ENCODE assay signal across 19 cellular contexts in genomic region chr1:207669469-207670111, GRCh38. TPM values are rescaled to one million over a fixed set of nuclear protein-coding genes. Genes with fewer than 3 reads are reported as not detected.
DNase-seq lines count a peak whose midpoint lies in the region; ATAC-seq, FAIRE-seq and TF ChIP-seq lines count a peak whose summit lies in the region.
"Had no signal": no experiment of that assay in that cellular context is flagged by ENCODE, and none has a peak within 500 bp of the region (broad histone marks: within the 10 kb centered on the region; RNA-seq: fewer than 3 reads in every experiment).

No MANE protein-coding gene starts in this region.

- peaks cover 81% of the 10 kb centered on the region for H3K27me3 ChIP-seq in foreskin keratinocyte
- H3K27me3 ChIP-seq: BLaER1, vagina had no signal

- ATAC-seq in HG03103 (IDR thresholded peaks at IDR 0.05; ENCODE audit: low read depth, unreplicated experiment) (peak; percentile 14), foreskin keratinocyte (peak; percentile 25)

- no peak overlapping the region for H3K27ac ChIP-seq in foreskin keratinocyte
- H3K27ac ChIP-seq: BLaER1, vagina had no signal

- POLR2A ChIA-PET in activated CD4-positive, alpha-beta memory T cell treated with anti-CD3 and anti-CD28 coated beads for 36 hours (lab: Charles Lee), result no interaction called here

- CTCF ChIA-PET in activated CD4-positive, alpha-beta memory T cell treated with anti-CD3 and anti-CD28 coated beads for 36 hours (lab: Charles Lee), result no interaction called here

- peaks cover 2% of the 10 kb centered on the region for H3K4me1 Mint-ChIP-seq in activated CD4-positive, alpha-beta memory T cell treated with anti-CD3 and anti-CD28 coated beads for 36 hours (ENCODE audit: low read depth)

- no peak for TF ChIP-seq CTCF in foreskin keratinocyte (conservative IDR thresholded peaks at IDR 0.05)

- no peaks in the 10 kb centered on the region for H3K36me3 Mint-ChIP-seq in activated CD4-positive, alpha-beta memory T cell treated with anti-CD3 and anti-CD28 coated beads for 36 hours

- TF ChIP-seq POLR2A in GM12892 (IDR thresholded peaks at IDR 0.05; ENCODE audit: low read depth, low read length), result no peak

- peak; percentile 79 for FAIRE-seq in GM12892 (lab: Jason Lieb, UNC)

- H3K4me3 Mint-ChIP-seq in activated CD4-positive, alpha-beta memory T cell treated with anti-CD3 and anti-CD28 coated beads for 36 hours, result no peak overlapping the region
- H3K4me3 Mint-ChIP-seq: T-helper 1 cell treated with Interleukin-12 subunit alpha and Interleukin-12 subunit beta and Interleukin-4 antibody, amounts not matched to agents 30 μg/mL and 1 μg/mL, for 36 hours had no signal

- DNase-seq in GM12892 (ENCODE audit: insufficient read length) (no peak), foreskin keratinocyte (no peak), retina (peak; percentile 65), GF-D8 (lab: John Stamatoyannopoulos, UW) (no peak), NCI-H1436 (lab: John Stamatoyannopoulos, UW) (no peak)
- no peak for DNase-seq in activated CD4-positive, alpha-beta T cell treated with anti-CD3 and anti-CD28 coated beads for 1 hour
- no peak for DNase-seq in activated CD4-positive, alpha-beta memory T cell treated with anti-CD3 and anti-CD28 coated beads for 36 hours
- DNase-seq: activated CD4-positive, alpha-beta T cell treated with anti-CD3 and anti-CD28 coated beads for 4 hours; HCEC 1CT; NCI-H187 treated with DMSO at 0.1 percent for 48 hours; NCI-H748 treated with DMSO at 0.1 percent for 48 hours had no signal

- intact Hi-C loops in activated CD4-positive, alpha-beta memory T cell treated with anti-CD3 and anti-CD28 coated beads for 36 hours (cut with micrococcal nuclease), result no loop called here

- peaks cover 62% of the 10 kb centered on the region for H3K27me3 Mint-ChIP-seq in activated CD4-positive, alpha-beta memory T cell treated with anti-CD3 and anti-CD28 coated beads for 36 hours

- no peak overlapping the region for H3K27ac Mint-ChIP-seq in activated CD4-positive, alpha-beta memory T cell treated with anti-CD3 and anti-CD28 coated beads for 36 hours
- H3K27ac Mint-ChIP-seq: T-helper 1 cell treated with Interleukin-12 subunit alpha and Interleukin-12 subunit beta and Interleukin-4 antibody, amounts not matched to agents 30 μg/mL and 1 μg/mL, for 36 hours had no signal

- no peaks in the 10 kb centered on the region for H3K4me1 ChIP-seq in foreskin keratinocyte
- H3K4me1 ChIP-seq: BLaER1 had no signal

- peaks cover 6% of the 10 kb centered on the region for H3K9me3 Mint-ChIP-seq in activated CD4-positive, alpha-beta memory T cell treated with anti-CD3 and anti-CD28 coated beads for 36 hours
- H3K9me3 Mint-ChIP-seq: T-helper 1 cell treated with Interleukin-12 subunit alpha and Interleukin-12 subunit beta and Interleukin-4 antibody, amounts not matched to agents 30 μg/mL and 1 μg/mL, for 36 hours had no signal

RNA-seq across cellular contexts. Expression of gene CR1L, which starts 24.7 kb away (rescaled TPM):
- 1.1 TPM for polyA plus RNA-seq in GM12892 (2012; ENCODE audit: missing spikeins)
- not detected in 2 replicates for total RNA-seq in foreskin keratinocyte
- polyA plus RNA-seq in foreskin keratinocyte, result not detected in 2 replicates
- total RNA-seq in activated CD4-positive, alpha-beta memory T cell treated with anti-CD3 and anti-CD28 coated beads for 36 hours, result not detected
- total RNA-seq: dermis microvascular lymphatic vessel endothelial cell, fibroblast of villous mesenchyme, kidney epithelial cell, pulmonary artery endothelial cell, vagina had no signal
